In the genomic region with DNA sequence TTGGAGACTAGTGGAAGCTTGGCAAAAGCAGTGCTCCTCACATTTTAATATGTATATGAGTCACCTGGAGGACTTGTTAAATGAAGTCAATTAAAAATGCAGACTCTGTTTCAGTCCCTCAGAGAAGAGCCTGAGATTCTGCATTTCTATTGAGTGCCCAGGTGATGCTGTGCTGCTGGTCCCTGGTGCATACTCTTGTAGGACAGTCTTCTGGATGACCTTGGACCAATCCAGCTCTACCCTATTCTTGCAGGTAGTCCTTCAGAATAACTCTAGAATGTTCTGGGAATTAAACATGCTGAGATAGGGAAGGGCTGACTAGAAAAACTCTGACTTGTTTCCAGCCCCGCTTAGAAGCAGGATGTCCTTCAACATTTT, we compare ENCODE assay signal across 26 cellular contexts.
DNase-seq lines count a peak whose midpoint lies in the region; ATAC-seq, FAIRE-seq and TF ChIP-seq lines count a peak whose summit lies in the region.
"Had no signal": no experiment of that assay in that cellular context is flagged by ENCODE, and none has a peak within 500 bp of the region (broad histone marks: within the 10 kb centered on the region; RNA-seq: fewer than 3 reads in every experiment).

No MANE protein-coding gene starts in this region.

- no peak overlapping the region for H3K27ac ChIP-seq in GM23248
- peak overlapping the region; percentile 92; the same call in 1 of the 2 replicates for H3K27ac ChIP-seq in HUES64 (ENCODE audit: low read depth, low read length)
- peak overlapping the region; percentile 17 for H3K27ac ChIP-seq in epithelial cell of prostate
- no peak overlapping the region for H3K27ac ChIP-seq in keratinocyte (ENCODE audit: control insufficient read depth, insufficient read depth, low read length)
- H3K27ac ChIP-seq: 22Rv1, HL-60, KMS-11 had no signal

- WGBS in GM23248 (ENCODE audit: low coverage in 1 of 2, low lambda C conversion rate in 2 of 2, missing lambda C conversion rate in 2 of 2), 2 experiments, result 77 to 90% methylated on average over 1 of the region's 1 CpG
- WGBS in HUES64, result 96% methylated on average over 1 of the region's 1 CpG

- H3K4me3 ChIP-seq in GM23248 (no peak overlapping the region), HUES64 (ENCODE audit: low read length) (no peak overlapping the region), keratinocyte (ENCODE audit: control insufficient read depth in 2 of 3, extremely low read depth in 1 of 3, insufficient read depth in 2 of 3, low read depth in 1 of 3, low read length in 3 of 3) (peak overlapping the region in 2 of 3 experiments; percentile 10 to 14)
- H3K4me3 ChIP-seq: GM12878 had no signal

- no peaks in the 10 kb centered on the region for H3K9me1 ChIP-seq in keratinocyte (ENCODE audit: control insufficient read depth, extremely low read depth, insufficient read depth, low read length)

- ATAC-seq in HG03521 (IDR thresholded peaks at IDR 0.05; ENCODE audit: unreplicated experiment) (no peak), HG02642 (IDR thresholded peaks at IDR 0.05; ENCODE audit: poor library complexity, unreplicated experiment) (no peak)
- ATAC-seq: GM12878 had no signal

- H4K20me1 ChIP-seq in GM23248 (ENCODE audit: insufficient read depth), result no peaks in the 10 kb centered on the region
- H4K20me1 ChIP-seq in keratinocyte (ENCODE audit: control insufficient read depth, extremely low read depth, insufficient read depth, low read length), result no peaks in the 10 kb centered on the region

- dilution Hi-C loops in keratinocyte (cut with MboI; ENCODE audit: extremely low pct_ligation_motif_present, low sequenced_read_pairs), result no loop called here

- in situ Hi-C loops in GM23248 (cut with MboI), result no loop called here

- H2AFZ ChIP-seq in GM23248 (no peak overlapping the region), keratinocyte (ENCODE audit: control insufficient read depth, low read length) (no peak overlapping the region)

- H3K9me3 ChIP-seq in GM23248 (ENCODE audit: low read depth) (no peaks in the 10 kb centered on the region), HUES64 (ENCODE audit: insufficient read depth, low read depth, low read length) (no peaks in the 10 kb centered on the region; the same call in 1 of the 2 replicates), keratinocyte (ENCODE audit: control insufficient read depth, low read depth, low read length) (no peaks in the 10 kb centered on the region)
- H3K9me3 ChIP-seq: BE2C had no signal

- H3K9me3 Mint-ChIP-seq in activated CD4-positive, alpha-beta memory T cell treated with anti-CD3 and anti-CD28 coated beads for 36 hours, result no peaks in the 10 kb centered on the region
- H3K9me3 Mint-ChIP-seq: CD8-positive, alpha-beta memory T cell; IgD-negative memory B cell had no signal

- POLR2A ChIA-PET in activated CD4-positive, alpha-beta memory T cell treated with anti-CD3 and anti-CD28 coated beads for 36 hours (lab: Charles Lee), result no interaction called here

- H3K4me1 Mint-ChIP-seq in activated CD4-positive, alpha-beta memory T cell treated with anti-CD3 and anti-CD28 coated beads for 36 hours (ENCODE audit: low read depth), result no peaks in the 10 kb centered on the region
- H3K4me1 Mint-ChIP-seq: CD14-positive monocyte; CD8-positive, alpha-beta memory T cell; IgD-negative memory B cell had no signal

- H3K4me3 Mint-ChIP-seq in activated CD4-positive, alpha-beta memory T cell treated with anti-CD3 and anti-CD28 coated beads for 36 hours, result no peak overlapping the region
- H3K4me3 Mint-ChIP-seq: CD14-positive monocyte; CD8-positive, alpha-beta memory T cell; IgD-negative memory B cell had no signal

- H3K9ac ChIP-seq in GM23248 (no peak overlapping the region), HUES64 (ENCODE audit: low read depth, low read length) (no peak overlapping the region), keratinocyte (ENCODE audit: control insufficient read depth, extremely low read depth, insufficient read depth, low read length) (no peak overlapping the region)
- H3K9ac ChIP-seq: KMS-11 had no signal

- H3K27me3 Mint-ChIP-seq in activated CD4-positive, alpha-beta memory T cell treated with anti-CD3 and anti-CD28 coated beads for 36 hours, result no peaks in the 10 kb centered on the region
- H3K27me3 Mint-ChIP-seq: CD8-positive, alpha-beta memory T cell; IgD-negative memory B cell had no signal

- no peaks in the 10 kb centered on the region for H3K4me1 ChIP-seq in GM23248 (ENCODE audit: insufficient read depth)
- peaks cover 31% of the 10 kb centered on the region; the same call in 1 of the 2 replicates for H3K4me1 ChIP-seq in HUES64 (ENCODE audit: insufficient read depth, low read length)
- peaks cover 18% of the 10 kb centered on the region for H3K4me1 ChIP-seq in keratinocyte (ENCODE audit: control insufficient read depth, extremely low read depth, insufficient read depth, low read length)

- no peaks in the 10 kb centered on the region; the same call in 1 of the 2 replicates for H3K27me3 ChIP-seq in GM23248 (replicated peaks; ENCODE audit: insufficient read depth)
- H3K27me3 ChIP-seq in HUES64 (ENCODE audit: insufficient read depth, low read length), result no peaks in the 10 kb centered on the region
- H3K27me3 ChIP-seq in keratinocyte (ENCODE audit: control insufficient read depth, extremely low read depth, insufficient read depth, low read length), result no peaks in the 10 kb centered on the region
- H3K27me3 ChIP-seq: BE2C had no signal

- intact Hi-C loops in activated CD4-positive, alpha-beta memory T cell treated with anti-CD3 and anti-CD28 coated beads for 36 hours (cut with micrococcal nuclease), result no loop called here

- no peaks in the 10 kb centered on the region for H3K36me3 ChIP-seq in GM23248 (ENCODE audit: low read depth)
- no peaks in the 10 kb centered on the region for H3K36me3 ChIP-seq in HUES64 (ENCODE audit: insufficient read depth, low read length)
- no peaks in the 10 kb centered on the region for H3K36me3 ChIP-seq in keratinocyte (ENCODE audit: control insufficient read depth in 2 of 2, extremely low read depth in 1 of 2, insufficient read depth in 2 of 2, low read length in 2 of 2)
- H3K36me3 ChIP-seq: BE2C had no signal

- no peak for TF ChIP-seq CTCF in keratinocyte (optimal IDR thresholded peaks at IDR 0.05 in 1 of 3, IDR thresholded peaks at IDR 0.05 in 1 of 3, conservative IDR thresholded peaks at IDR 0.05 in 1 of 3; ENCODE audit: extremely low read depth in 1 of 3, insufficient read depth in 2 of 3, low read length in 3 of 3)

- DNase-seq in GM23248 (peak; percentile 3), epithelial cell of prostate (ENCODE audit: low read depth, low spot score) (no peak), keratinocyte (ENCODE audit: low read depth, low spot score) (no peak)
- no peak for DNase-seq in activated CD4-positive, alpha-beta memory T cell treated with anti-CD3 and anti-CD28 coated beads for 36 hours
- DNase-seq: BE2C; CD8-positive, alpha-beta memory T cell; DMS 273 treated with DMSO at 0.1 percent for 48 hours; DMS79; EL; GDM1; H7; MM.1S; NCI-H1694; NCI-H2029 treated with DMSO at 0.1 percent for 48 hours; NCI-H526 treated with DMSO at 0.1 percent for 48 hours; RPMI8226; SHP77 had no signal

- H3K4me2 ChIP-seq in GM23248 (ENCODE audit: unreplicated experiment) (no peak overlapping the region), keratinocyte (ENCODE audit: control insufficient read depth, extremely low read depth, insufficient read depth, low read depth, low read length) (peak overlapping the region; percentile 68)
- H3K4me2 ChIP-seq: KMS-11 had no signal

- H3K9me2 ChIP-seq in GM23248 (ENCODE audit: insufficient read depth), result no peaks in the 10 kb centered on the region

- CTCF ChIA-PET in activated CD4-positive, alpha-beta memory T cell treated with anti-CD3 and anti-CD28 coated beads for 36 hours (lab: Charles Lee), result no interaction called here

- H3K79me2 ChIP-seq in GM23248 (ENCODE audit: insufficient read depth), result no peaks in the 10 kb centered on the region
- H3K79me2 ChIP-seq in keratinocyte (ENCODE audit: control insufficient read depth, insufficient read depth, low read length), result no peaks in the 10 kb centered on the region

- no peak overlapping the region for H3K27ac Mint-ChIP-seq in activated CD4-positive, alpha-beta memory T cell treated with anti-CD3 and anti-CD28 coated beads for 36 hours
- H3K27ac Mint-ChIP-seq: CD14-positive monocyte; CD8-positive, alpha-beta memory T cell; IgD-negative memory B cell had no signal

- FAIRE-seq in keratinocyte (lab: Jason Lieb, UNC), result no peak
- FAIRE-seq: GM12878 had no signal

- H3F3A ChIP-seq in GM23248 (ENCODE audit: insufficient read depth), result no peaks in the 10 kb centered on the region

- H3K36me3 Mint-ChIP-seq in activated CD4-positive, alpha-beta memory T cell treated with anti-CD3 and anti-CD28 coated beads for 36 hours, result no peaks in the 10 kb centered on the region
- H3K36me3 Mint-ChIP-seq: CD14-positive monocyte; CD8-positive, alpha-beta memory T cell; IgD-negative memory B cell had no signal

Comparison
In these comparisons a context has a peak if more than half of its experiments do, and no peak if none do; other contexts are left out.
1. H3K27ac ChIP-seq: peak in HUES64 (single experiment) and epithelial cell of prostate (single experiment); none in GM23248 (single experiment) and keratinocyte (single experiment).
2. H3K4me3 ChIP-seq: peak in keratinocyte (2 of 3); none in GM23248 (single experiment) and HUES64 (single experiment).